ENCODE assay signal across 1 cellular context in the genomic region with DNA sequence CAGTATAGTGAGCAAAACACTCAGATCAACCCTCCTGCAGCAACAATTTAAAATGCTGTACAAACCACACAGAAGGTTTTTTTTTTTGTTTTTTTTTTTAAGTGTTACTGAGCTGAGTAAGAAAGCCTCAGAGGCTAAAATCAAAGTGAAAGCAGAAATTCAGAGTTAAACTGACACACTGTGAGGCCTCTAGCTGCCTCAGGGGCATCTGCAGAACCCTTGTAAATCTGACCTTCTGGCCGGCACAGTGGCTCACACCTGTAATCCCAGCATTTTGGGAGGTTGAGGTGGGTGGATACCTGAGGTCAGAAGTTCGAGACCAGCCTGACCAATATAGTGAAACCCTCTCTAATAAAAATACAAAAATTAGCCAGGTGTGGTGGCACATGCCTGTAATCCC.
TF ChIP-seq lines count a peak whose summit lies in the region.

No MANE protein-coding gene starts in this region.

TF ChIP-seq in WTC11, 78 proteins besides CTCF, POLR2A, EP300 and RAD21 (continued from another document):
- no peak for TF ChIP-seq ZBTB21 (CRISPR knock-in tag; IDR thresholded peaks at IDR 0.05; ENCODE audit: borderline replicate concordance)
- no peak for TF ChIP-seq IRF2 (CRISPR knock-in tag; IDR thresholded peaks at IDR 0.05; ENCODE audit: borderline replicate concordance, low read depth)
- TF ChIP-seq, protein P1, sequence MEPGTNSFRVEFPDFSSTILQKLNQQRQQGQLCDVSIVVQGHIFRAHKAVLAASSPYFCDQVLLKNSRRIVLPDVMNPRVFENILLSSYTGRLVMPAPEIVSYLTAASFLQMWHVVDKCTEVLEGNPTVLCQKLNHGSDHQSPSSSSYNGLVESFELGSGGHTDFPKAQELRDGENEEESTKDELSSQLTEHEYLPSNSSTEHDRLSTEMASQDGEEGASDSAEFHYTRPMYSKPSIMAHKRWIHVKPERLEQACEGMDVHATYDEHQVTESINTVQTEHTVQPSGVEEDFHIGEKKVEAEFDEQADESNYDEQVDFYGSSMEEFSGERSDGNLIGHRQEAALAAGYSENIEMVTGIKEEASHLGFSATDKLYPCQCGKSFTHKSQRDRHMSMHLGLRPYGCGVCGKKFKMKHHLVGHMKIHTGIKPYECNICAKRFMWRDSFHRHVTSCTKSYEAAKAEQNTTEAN (CRISPR knock-in tag; IDR thresholded peaks at IDR 0.05): no peak
- TF ChIP-seq FOXP1 (CRISPR knock-in tag; IDR thresholded peaks at IDR 0.05; ENCODE audit: borderline replicate concordance): no peak
- no peak for TF ChIP-seq EMX1 (CRISPR knock-in tag; IDR thresholded peaks at IDR 0.05)
- no peak for TF ChIP-seq ZNF423 (CRISPR knock-in tag; IDR thresholded peaks at IDR 0.05)
- no peak for TF ChIP-seq JAZF1 (CRISPR knock-in tag; IDR thresholded peaks at IDR 0.05)
- no peak for TF ChIP-seq OVOL2 (CRISPR knock-in tag; IDR thresholded peaks at IDR 0.05; ENCODE audit: borderline replicate concordance)
